30 cellular contexts compared by ENCODE assay signal in genomic region chr2:83842421-83842820, GRCh38.
"Had no signal": no experiment of that assay in that cellular context is flagged by ENCODE, and none has a peak within 500 bp of the region (broad histone marks: within the 10 kb centered on the region; RNA-seq: fewer than 3 reads in every experiment).

No MANE protein-coding gene starts in this region.

- H3K27ac Mint-ChIP-seq: naive thymus-derived CD8-positive, alpha-beta T cell; natural killer cell treated with Interleukin-12 subunit alpha and Interleukin-12 subunit beta and Interleukin-15 and Interleukin-18, amount 100 ng/mL, for 72 hours; nephron progenitor cell; progenitor cell of endocrine pancreas; stimulated activated effector memory CD8-positive, alpha-beta T cell treated with anti-CD3 and anti-CD28 coated beads, Interleukin-12 subunit alpha, Interleukin-12 subunit beta, amount 100 ng/mL, for 72 hours; stimulated activated naive B cell treated with anti-CD40 and anti-IgM and Interleukin-4, amounts not matched to agents 10 μg/mL and 1 μg/mL and 100 μg/mL, for 72 hours; stimulated activated naive CD8-positive, alpha-beta T cell treated with anti-CD3 and anti-CD28 coated beads, Interleukin-15, amount 100 ng/mL, for 72 hours had no signal

- FAIRE-seq: small intestine, urothelium cell line had no signal

- H3K27me3 ChIP-seq: neutrophil, right lobe of liver, sigmoid colon, suprapubic skin, testis, tibial artery, upper lobe of left lung, vagina had no signal

- H3K9me3 ChIP-seq: neutrophil, psoas muscle, right lobe of liver, sigmoid colon, suprapubic skin, testis, tibial artery, upper lobe of left lung, vagina had no signal

- H3K4me1 ChIP-seq: parathyroid adenoma, psoas muscle, right lobe of liver, sigmoid colon, suprapubic skin, testis, tibial artery, upper lobe of left lung, vagina had no signal

- H3K36me3 Mint-ChIP-seq: naive thymus-derived CD8-positive, alpha-beta T cell; natural killer cell treated with Interleukin-12 subunit alpha and Interleukin-12 subunit beta and Interleukin-15 and Interleukin-18, amount 100 ng/mL, for 72 hours; stimulated activated effector memory CD8-positive, alpha-beta T cell treated with anti-CD3 and anti-CD28 coated beads, Interleukin-12 subunit alpha, Interleukin-12 subunit beta, amount 100 ng/mL, for 72 hours; stimulated activated naive B cell treated with anti-CD40 and anti-IgM and Interleukin-4, amounts not matched to agents 10 μg/mL and 1 μg/mL and 100 μg/mL, for 72 hours had no signal

- H3K9me3 Mint-ChIP-seq: nephron progenitor cell; neural crest cell; stimulated activated effector memory CD8-positive, alpha-beta T cell treated with anti-CD3 and anti-CD28 coated beads, Interleukin-12 subunit alpha, Interleukin-12 subunit beta, amount 100 ng/mL, for 72 hours; stimulated activated naive B cell treated with anti-CD40 and anti-IgM and Interleukin-4, amounts not matched to agents 10 μg/mL and 1 μg/mL and 100 μg/mL, for 72 hours; stimulated activated naive CD8-positive, alpha-beta T cell treated with anti-CD3 and anti-CD28 coated beads, Interleukin-15, amount 100 ng/mL, for 72 hours had no signal

- H3K4me1 Mint-ChIP-seq: naive thymus-derived CD8-positive, alpha-beta T cell; nephron progenitor cell; neural crest cell; stimulated activated effector memory CD8-positive, alpha-beta T cell treated with anti-CD3 and anti-CD28 coated beads, Interleukin-12 subunit alpha, Interleukin-12 subunit beta, amount 100 ng/mL, for 72 hours; stimulated activated naive B cell treated with anti-CD40 and anti-IgM and Interleukin-4, amounts not matched to agents 10 μg/mL and 1 μg/mL and 100 μg/mL, for 72 hours; stimulated activated naive CD8-positive, alpha-beta T cell treated with anti-CD3 and anti-CD28 coated beads, Interleukin-15, amount 100 ng/mL, for 72 hours had no signal

- ATAC-seq: naive thymus-derived CD8-positive, alpha-beta T cell; natural killer cell treated with Interleukin-12 subunit alpha and Interleukin-12 subunit beta and Interleukin-15 and Interleukin-18, amount 100 ng/mL, for 72 hours; psoas muscle; right cardiac atrium; right lobe of liver; stimulated activated effector memory CD8-positive, alpha-beta T cell treated with anti-CD3 and anti-CD28 coated beads, Interleukin-12 subunit alpha, Interleukin-12 subunit beta, amount 100 ng/mL, for 72 hours; stimulated activated naive B cell treated with anti-CD40 and anti-IgM and Interleukin-4, amounts not matched to agents 10 μg/mL and 1 μg/mL and 100 μg/mL, for 72 hours; stimulated activated naive CD8-positive, alpha-beta T cell treated with anti-CD3 and anti-CD28 coated beads, Interleukin-15, amount 100 ng/mL, for 72 hours; stimulated activated naive CD8-positive, alpha-beta T cell treated with anti-CD3 and anti-CD28 coated beads, Interleukin-15, Interleukin-2, amounts not matched to agents 100 U/mL and 50 U/mL, for 24 hours had no signal

- H3K36me3 ChIP-seq: neutrophil, right lobe of liver, sigmoid colon, suprapubic skin, tibial artery, upper lobe of left lung, vagina had no signal

- H3K27ac ChIP-seq: neutrophil, parathyroid adenoma, psoas muscle, right lobe of liver, sigmoid colon, suprapubic skin, testis, tibial artery, upper lobe of left lung, vagina had no signal

- H3K27me3 Mint-ChIP-seq: naive thymus-derived CD8-positive, alpha-beta T cell; natural killer cell treated with Interleukin-12 subunit alpha and Interleukin-12 subunit beta and Interleukin-15 and Interleukin-18, amount 100 ng/mL, for 72 hours; progenitor cell of endocrine pancreas; stimulated activated naive B cell treated with anti-CD40 and anti-IgM and Interleukin-4, amounts not matched to agents 10 μg/mL and 1 μg/mL and 100 μg/mL, for 72 hours; stimulated activated naive CD8-positive, alpha-beta T cell treated with anti-CD3 and anti-CD28 coated beads, Interleukin-15, amount 100 ng/mL, for 72 hours had no signal

- H3K4me3 Mint-ChIP-seq: naive thymus-derived CD8-positive, alpha-beta T cell; natural killer cell treated with Interleukin-12 subunit alpha and Interleukin-12 subunit beta and Interleukin-15 and Interleukin-18, amount 100 ng/mL, for 72 hours; nephron progenitor cell; neural crest cell; stimulated activated effector memory CD8-positive, alpha-beta T cell treated with anti-CD3 and anti-CD28 coated beads, Interleukin-12 subunit alpha, Interleukin-12 subunit beta, amount 100 ng/mL, for 72 hours; stimulated activated naive B cell treated with anti-CD40 and anti-IgM and Interleukin-4, amounts not matched to agents 10 μg/mL and 1 μg/mL and 100 μg/mL, for 72 hours; stimulated activated naive CD8-positive, alpha-beta T cell treated with anti-CD3 and anti-CD28 coated beads, Interleukin-15, amount 100 ng/mL, for 72 hours had no signal

- H3K4me3 ChIP-seq: psoas muscle, right lobe of liver, sigmoid colon, suprapubic skin, testis, tibial artery, upper lobe of left lung, vagina had no signal

- DNase-seq: naive thymus-derived CD8-positive, alpha-beta T cell; nephron progenitor cell; nucleus accumbens; posterior cingulate gyrus; psoas muscle; right cardiac atrium; right lobe of liver; sigmoid colon; small intestine; stimulated activated CD4-positive, alpha-beta T cell treated with anti-CD3 and anti-CD28 coated beads, Interleukin-15, amount 100 ng/mL, for 24 hours; stimulated activated CD4-positive, alpha-beta T cell treated with anti-CD3 and anti-CD28 coated beads, Interleukin-2, amount 100 ng/mL, for 24 hours; stimulated activated CD4-positive, alpha-beta T cell treated with anti-CD3 and anti-CD28 coated beads, Interleukin-2, amount 100 ng/mL, for 48 hours; stimulated activated CD4-positive, alpha-beta T cell treated with anti-CD3 and anti-CD28 coated beads, Interleukin-4, amount 100 ng/mL, for 24 hours; stimulated activated naive B cell treated with anti-CD40 and anti-IgM and Interleukin-4, amounts not matched to agents 10 μg/mL and 1 μg/mL and 100 μg/mL, for 72 hours; stimulated activated naive CD8-positive, alpha-beta T cell treated with anti-CD3 and anti-CD28 coated beads, Interleukin-15, amount 100 ng/mL, for 72 hours; stimulated activated naive CD8-positive, alpha-beta T cell treated with anti-CD3 and anti-CD28 coated beads, Interleukin-15, Interleukin-2, amounts not matched to agents 100 U/mL and 50 U/mL, for 24 hours; substantia nigra; testis; tibial artery; trophoblast cell; upper lobe of left lung had no signal
